In the genomic region with DNA sequence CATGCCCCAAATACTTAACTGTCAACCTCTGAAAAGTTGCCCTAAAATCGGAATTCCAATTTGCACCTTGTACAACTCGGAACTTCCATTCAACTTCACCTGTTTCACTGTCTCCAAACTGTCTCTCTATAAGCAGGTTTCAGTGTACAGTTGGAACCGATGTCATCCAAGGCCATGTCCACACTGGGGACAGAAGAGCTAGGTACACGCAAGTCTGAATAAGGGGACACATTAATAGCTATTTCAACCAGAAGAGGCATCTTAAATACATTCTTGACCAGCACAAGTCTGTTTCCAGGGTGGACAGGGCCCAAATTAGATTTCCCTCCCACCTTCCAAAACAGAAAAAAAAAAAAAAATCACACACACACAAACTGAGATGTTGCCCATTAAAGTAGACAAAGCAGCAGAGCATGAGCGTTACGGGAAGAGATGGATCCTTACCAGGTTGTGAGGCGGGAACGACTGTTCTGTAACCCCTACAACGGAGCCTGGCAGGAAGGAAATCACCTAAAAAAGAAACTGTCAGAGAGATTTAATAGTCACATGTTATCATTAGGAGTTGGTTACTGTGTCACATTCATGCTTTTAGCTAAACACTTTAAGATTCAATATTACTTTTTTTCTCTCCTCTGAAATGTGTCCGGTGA, we compare ENCODE assay signal across 8 cellular contexts. TPM values are rescaled to one million over a fixed set of nuclear protein-coding genes. Genes with fewer than 3 reads are reported as not detected.
A peak's percentile ranks its signal among the peaks of the same experiment; 100 is the strongest.
DNase-seq lines count a peak whose midpoint lies in the region; ATAC-seq and TF ChIP-seq lines count a peak whose summit lies in the region.

No MANE protein-coding gene starts in this region.

- H3K4me3 Mint-ChIP-seq in activated T-helper 17 cell treated with anti-CD3 and anti-CD28 coated beads, Interleukin-2, amount 50 U/mL, for 72 hours = peak overlapping the region; percentile 99

- peaks cover 25% of the 10 kb centered on the region for H3K4me1 Mint-ChIP-seq in activated T-helper 17 cell treated with anti-CD3 and anti-CD28 coated beads, Interleukin-2, amount 50 U/mL, for 72 hours

- peak overlapping the region; percentile 96 for H3K27ac Mint-ChIP-seq in activated T-helper 17 cell treated with anti-CD3 and anti-CD28 coated beads, Interleukin-2, amount 50 U/mL, for 72 hours

- no peaks in the 10 kb centered on the region for H3K27me3 Mint-ChIP-seq in activated T-helper 17 cell treated with anti-CD3 and anti-CD28 coated beads, Interleukin-2, amount 50 U/mL, for 72 hours

- H3K4me1 ChIP-seq in stomach smooth muscle (ENCODE audit: control insufficient read depth, insufficient read depth, low read length) = peaks cover 5% of the 10 kb centered on the region

- no peaks in the 10 kb centered on the region for H3K27me3 ChIP-seq in stomach smooth muscle (ENCODE audit: control insufficient read depth in 1 of 2, insufficient read depth in 2 of 2, low read length in 2 of 2)

- DNase-seq in GM20000 (ENCODE audit: low spot score) = peak; percentile 26
- peak; percentile 17 for DNase-seq in iPS-NIHi11 (ENCODE audit: low spot score)
- no peak for DNase-seq in SKM-1 treated with dmso at 0.1 percent for 144 hours (lab: John Stamatoyannopoulos, UW; ENCODE audit: unreplicated experiment)

- peak overlapping the region; percentile 91 to 92 for H3K4me3 ChIP-seq in stomach smooth muscle (ENCODE audit: low read length in 2 of 2)

- H3K36me3 Mint-ChIP-seq in activated T-helper 17 cell treated with anti-CD3 and anti-CD28 coated beads, Interleukin-2, amount 50 U/mL, for 72 hours (ENCODE audit: low read depth) = peaks cover 70% of the 10 kb centered on the region

- H3K9me3 ChIP-seq in stomach smooth muscle (ENCODE audit: control insufficient read depth in 2 of 2, low read length in 2 of 2) = no peaks in the 10 kb centered on the region

- H3K27ac ChIP-seq in 22Rv1 (peak overlapping the region; percentile 96), stomach smooth muscle (ENCODE audit: low read length) (peak overlapping the region; percentile 96)

- peak overlapping the region; percentile 97 to 98 for H3K9ac ChIP-seq in stomach smooth muscle (ENCODE audit: low read length in 2 of 2)

- no peak for TF ChIP-seq CTCF in 22Rv1 (IDR thresholded peaks at IDR 0.05)
- TF ChIP-seq CTCF in GM20000 (IDR thresholded peaks at IDR 0.05; ENCODE audit: extremely low read depth, missing control alignments) = no peak

- H3K36me3 ChIP-seq in stomach smooth muscle (ENCODE audit: control insufficient read depth in 2 of 2, insufficient read depth in 2 of 2, low read length in 2 of 2) = peaks cover 0 to 5% of the 10 kb centered on the region in 2 donors

- no peaks in the 10 kb centered on the region for H3K9me3 Mint-ChIP-seq in activated T-helper 17 cell treated with anti-CD3 and anti-CD28 coated beads, Interleukin-2, amount 50 U/mL, for 72 hours

- ATAC-seq in activated T-helper 17 cell treated with anti-CD3 and anti-CD28 coated beads, Interleukin-2, amount 50 U/mL, for 72 hours (replicated peaks) = no peak
- ATAC-seq in HG02678 (IDR thresholded peaks at IDR 0.05; ENCODE audit: unreplicated experiment) (no peak), HG03354 (IDR thresholded peaks at IDR 0.05; ENCODE audit: poor library complexity, severe bottlenecking, unreplicated experiment) (no peak)

RNA-seq across cellular contexts. Expression of gene CREBZF, which starts 1.7 kb away (rescaled TPM):
- 10 to 100 TPM; 47.5 to 56.7 TPM for total RNA-seq in activated T-helper 17 cell treated with anti-CD3 and anti-CD28 coated beads, Interleukin-2, amount 50 U/mL, for 72 hours

RNA-seq across cellular contexts. Expression of gene TMEM126A, which starts 15.4 kb away (rescaled TPM):
- total RNA-seq in activated T-helper 17 cell treated with anti-CD3 and anti-CD28 coated beads, Interleukin-2, amount 50 U/mL, for 72 hours = 10 to 100 TPM; 28.4 to 56.4 TPM

RNA-seq across cellular contexts. Expression of gene CCDC89, which starts 22.8 kb away (rescaled TPM):
- total RNA-seq in activated T-helper 17 cell treated with anti-CD3 and anti-CD28 coated beads, Interleukin-2, amount 50 U/mL, for 72 hours = not detected

RNA-seq across cellular contexts. Expression of gene TMEM126B, which starts 34.8 kb away (rescaled TPM):
- total RNA-seq in activated T-helper 17 cell treated with anti-CD3 and anti-CD28 coated beads, Interleukin-2, amount 50 U/mL, for 72 hours = 10 to 100 TPM; 48.9 to 64.9 TPM

RNA-seq across cellular contexts. Expression of gene DLG2, which starts 36.1 kb away (rescaled TPM):
- 1 to 10 TPM; 1.5 to 1.9 TPM for total RNA-seq in activated T-helper 17 cell treated with anti-CD3 and anti-CD28 coated beads, Interleukin-2, amount 50 U/mL, for 72 hours
